In genomic region chr16:17129971-17130370, GRCh38 we compare ENCODE assay signal across 26 cellular contexts.
"Had no signal": no experiment of that assay in that cellular context is flagged by ENCODE, and none has a peak within 500 bp of the region (broad histone marks: within the 10 kb centered on the region; RNA-seq: fewer than 3 reads in every experiment).

No MANE protein-coding gene starts in this region.

- H3K9me3 Mint-ChIP-seq: activated CD4-positive, alpha-beta memory T cell treated with anti-CD3 and anti-CD28 coated beads for 36 hours; activated naive CD4-positive, alpha-beta T cell treated with anti-CD3 and anti-CD28 coated beads, Interleukin-2, amount 50 U/mL, for 24 hours; activated T-cell treated with anti-CD3 and anti-CD28 coated beads, Interleukin-2, amount 50 U/mL, for 4 hours; activated T-helper 17 cell treated with anti-CD3 and anti-CD28 coated beads, Interleukin-2, amount 50 U/mL, for 72 hours had no signal

- H3K4me3 ChIP-seq: esophagus muscularis mucosa, left ventricle myocardium inferior, lung, ovary, psoas muscle, right atrium auricular region, smooth muscle cell, thoracic aorta had no signal

- H3K4me1 ChIP-seq: esophagus muscularis mucosa, foreskin keratinocyte, left ventricle myocardium inferior, psoas muscle, right atrium auricular region had no signal

- H3K27ac ChIP-seq: esophagus muscularis mucosa, foreskin keratinocyte, left ventricle myocardium inferior, neutrophil, ovary, psoas muscle, right atrium auricular region, thoracic aorta, WERI-Rb-1 had no signal

- H3K27ac Mint-ChIP-seq: activated CD4-positive, alpha-beta memory T cell treated with anti-CD3 and anti-CD28 coated beads for 36 hours; activated CD4-positive, alpha-beta T cell treated with anti-CD3 and anti-CD28 coated beads, Interleukin-2, amount 10 ng/mL, durations not matched to agents 24 days and 14 days; activated T-helper 17 cell treated with anti-CD3 and anti-CD28 coated beads, Interleukin-2, amount 50 U/mL, for 72 hours; nephron had no signal

- H3K9me3 ChIP-seq: esophagus muscularis mucosa, left ventricle myocardium inferior, neutrophil, psoas muscle, right atrium auricular region, thoracic aorta had no signal

- H3K4me1 Mint-ChIP-seq: nephron had no signal

- H3K27me3 ChIP-seq: esophagus muscularis mucosa, foreskin keratinocyte, neutrophil, ovary, right atrium auricular region had no signal

- H3K4me2 ChIP-seq: smooth muscle cell had no signal

- H3K4me3 Mint-ChIP-seq: activated CD4-positive, alpha-beta memory T cell treated with anti-CD3 and anti-CD28 coated beads for 36 hours; activated CD4-positive, alpha-beta T cell treated with anti-CD3 and anti-CD28 coated beads, Interleukin-2, amount 10 ng/mL, durations not matched to agents 24 days and 14 days; activated naive CD4-positive, alpha-beta T cell treated with anti-CD3 and anti-CD28 coated beads, Interleukin-2, amount 50 U/mL, for 24 hours; activated T-cell treated with anti-CD3 and anti-CD28 coated beads, Interleukin-2, amount 50 U/mL, for 4 hours; activated T-helper 17 cell treated with anti-CD3 and anti-CD28 coated beads, Interleukin-2, amount 50 U/mL, for 72 hours; nephron; stimulated activated naive B cell treated with anti-CD40 and anti-IgM and Interleukin-4, amounts not matched to agents 10 μg/mL and 1 μg/mL and 100 μg/mL, for 72 hours had no signal

- ATAC-seq: activated T-cell treated with anti-CD3 and anti-CD28 coated beads, Interleukin-2, amount 50 U/mL, for 4 hours; activated T-helper 17 cell treated with anti-CD3 and anti-CD28 coated beads, Interleukin-2, amount 50 U/mL, for 72 hours; foreskin keratinocyte; psoas muscle; stimulated activated naive B cell treated with anti-CD40 and anti-IgM and Interleukin-4, amounts not matched to agents 10 μg/mL and 1 μg/mL and 100 μg/mL, for 72 hours had no signal

- H3K27me3 Mint-ChIP-seq: activated CD4-positive, alpha-beta memory T cell treated with anti-CD3 and anti-CD28 coated beads for 36 hours; activated CD4-positive, alpha-beta T cell treated with anti-CD3 and anti-CD28 coated beads, Interleukin-2, amount 10 ng/mL, durations not matched to agents 24 days and 14 days; activated naive CD4-positive, alpha-beta T cell treated with anti-CD3 and anti-CD28 coated beads, Interleukin-2, amount 50 U/mL, for 24 hours; activated T-helper 17 cell treated with anti-CD3 and anti-CD28 coated beads, Interleukin-2, amount 50 U/mL, for 72 hours; stimulated activated naive B cell treated with anti-CD40 and anti-IgM and Interleukin-4, amounts not matched to agents 10 μg/mL and 1 μg/mL and 100 μg/mL, for 72 hours had no signal

- H3K36me3 ChIP-seq: left ventricle myocardium inferior, ovary, WERI-Rb-1 had no signal

- DNase-seq: activated CD4-positive, alpha-beta memory T cell treated with anti-CD3 and anti-CD28 coated beads for 36 hours; activated CD4-positive, alpha-beta T cell treated with anti-CD3 and anti-CD28 coated beads, Interleukin-2, amount 10 ng/mL, durations not matched to agents 24 days and 14 days; activated CD4-positive, CD25-positive, alpha-beta regulatory T cell treated with anti-CD3 and anti-CD28 coated beads, Interleukin-2, amount 50 U/mL, for 72 hours; activated T-cell treated with anti-CD3 and anti-CD28 coated beads, Interleukin-2, amount 50 U/mL, for 4 hours; dermis blood vessel endothelial cell; effector CD4-positive, alpha-beta T cell; foreskin keratinocyte; islet precursor cell; left ventricle myocardium inferior; ovary; psoas muscle; stimulated activated CD4-positive, alpha-beta T cell treated with anti-CD3 and anti-CD28 coated beads, Interleukin-15, amount 100 ng/mL, for 24 hours; stimulated activated CD4-positive, alpha-beta T cell treated with anti-CD3 and anti-CD28 coated beads, Interleukin-2, amount 100 ng/mL, for 24 hours; stimulated activated naive B cell treated with anti-CD40 and anti-IgM and Interleukin-4, amounts not matched to agents 10 μg/mL and 1 μg/mL and 100 μg/mL, for 72 hours; T-helper 9 cell; trophoblast cell; WERI-Rb-1 had no signal
